ENCODE assay signal across 18 cellular contexts in genomic region chr20:13213335-13213734, GRCh38. TPM values are rescaled to one million over a fixed set of nuclear protein-coding genes. Genes with fewer than 3 reads are reported as not detected.
DNase-seq lines count a peak whose midpoint lies in the region; ATAC-seq, FAIRE-seq and TF ChIP-seq lines count a peak whose summit lies in the region.
"Had no signal": no experiment of that assay in that cellular context is flagged by ENCODE, and none has a peak within 500 bp of the region (broad histone marks: within the 10 kb centered on the region; RNA-seq: fewer than 3 reads in every experiment).

No MANE protein-coding gene starts in this region.

- TF ChIP-seq CTCF in GM12878 (IDR thresholded peaks at IDR 0.05 in 2 of 3, conservative IDR thresholded peaks at IDR 0.05 in 1 of 3; ENCODE audit: control insufficient read depth in 2 of 3, extremely low read depth in 1 of 3, insufficient read depth in 1 of 3, low read depth in 3 of 3, low read length in 3 of 3): no peak
- TF ChIP-seq CTCF in vagina (IDR thresholded peaks at IDR 0.05): no peak

- CTCF ChIA-PET in GM12878 (lab: Yijun Ruan, JAX): interaction anchor here (0.6 to 1.2 kb wide), 4 partner anchors 9 to 219 kb away, joined by 3 to 5 read pairs (median 3); no protein-coding TSS in a partner anchor

- TF ChIP-seq POLR2A in GM12878 (IDR thresholded peaks at IDR 0.05; ENCODE audit: low read depth, low read length) (no peak), vagina (IDR thresholded peaks at IDR 0.05) (no peak)

- H4K91ac ChIP-seq in mesenchymal stem cell (ENCODE audit: low read length): no peak overlapping the region

- H3K18ac ChIP-seq in mesenchymal stem cell (ENCODE audit: low read depth in 1 of 2, low read length in 2 of 2): no peak overlapping the region

- H4K20me1 ChIP-seq in GM23248 (ENCODE audit: insufficient read depth): no peaks in the 10 kb centered on the region
- H4K20me1 ChIP-seq in GM12878 (ENCODE audit: control insufficient read depth, insufficient read depth): no peaks in the 10 kb centered on the region

- intact Hi-C loops in GM12878 (cut with micrococcal nuclease; ENCODE audit: unreplicated experiment) (no loop called here), vagina (cut with DNase I) (no loop called here)

- H2BK12ac ChIP-seq in mesenchymal stem cell (ENCODE audit: low read length in 2 of 2): no peak overlapping the region

- H2BK15ac ChIP-seq in mesenchymal stem cell (ENCODE audit: low read depth, poor library complexity, severe bottlenecking): no peak overlapping the region

- in situ Hi-C loops in GM23248 (cut with MboI) (no loop called here), GM12878 (cut with MboI) (no loop called here)

- H3K4me1 ChIP-seq in GM23248 (ENCODE audit: insufficient read depth): peaks cover 11% of the 10 kb centered on the region
- H3K4me1 ChIP-seq in GM12878 (ENCODE audit: control insufficient read depth, insufficient read depth, low read length): no peaks in the 10 kb centered on the region
- H3K4me1 ChIP-seq in mesenchymal stem cell (ENCODE audit: control insufficient read depth, insufficient read depth, low read depth, low read length): no peaks in the 10 kb centered on the region
- H3K4me1 ChIP-seq in vagina: no peaks in the 10 kb centered on the region
- H3K4me1 ChIP-seq: BLaER1 had no signal

- SMC1A ChIA-PET in GM12878 (lab: Charles Lee; ENCODE audit: uncharacterized antibody, unreplicated experiment): interaction anchor here (1.4 kb wide), 1 partner anchor 45 kb away, joined by 3 read pairs; no protein-coding TSS in a partner anchor

- RAD21 ChIA-PET in GM12878 (lab: Charles Lee; ENCODE audit: unreplicated experiment): interaction anchor here (1.1 kb wide), 1 partner anchor 11 kb away, joined by 3 read pairs; no protein-coding TSS in a partner anchor

- H3K79me1 ChIP-seq in mesenchymal stem cell (replicated peaks; ENCODE audit: low read length, poor library complexity, severe bottlenecking): no peaks in the 10 kb centered on the region

- H3K36me3 ChIP-seq in GM23248 (ENCODE audit: low read depth) (no peaks in the 10 kb centered on the region), GM12878 (ENCODE audit: control insufficient read depth in 2 of 2, insufficient read depth in 2 of 2, low read length in 1 of 2) (no peaks in the 10 kb centered on the region), mesenchymal stem cell (ENCODE audit: control insufficient read depth in 1 of 2, insufficient read depth in 2 of 2, low read depth in 1 of 2, low read length in 2 of 2) (no peaks in the 10 kb centered on the region), vagina (no peaks in the 10 kb centered on the region)
- H3K36me3 ChIP-seq: BLaER1 had no signal

- H3K9me2 ChIP-seq in GM23248 (ENCODE audit: insufficient read depth): no peaks in the 10 kb centered on the region

- H2BK120ac ChIP-seq in mesenchymal stem cell (ENCODE audit: low read depth, low read length): no peak overlapping the region

- H3K79me2 ChIP-seq in GM23248 (ENCODE audit: insufficient read depth) (no peaks in the 10 kb centered on the region), GM12878 (ENCODE audit: control insufficient read depth, insufficient read depth, low read length) (no peaks in the 10 kb centered on the region)

- DNase-seq in GM23248 (peak; percentile 22), GM12878 (ENCODE audit: low read depth, low spot score) (no peak), mesenchymal stem cell (no peak), vagina (ENCODE audit: extremely low spot score in 2 of 2) (no peak), DMS53 treated with DMSO at 0.1 percent for 48 hours (lab: John Stamatoyannopoulos, UW; ENCODE audit: unreplicated experiment) (no peak), NCI-H1436 treated with DMSO at 0.1 percent for 48 hours (lab: John Stamatoyannopoulos, UW) (no peak), SK-N-DZ (ENCODE audit: low spot score) (no peak)
- DNase-seq: 8988T; CD4-positive, alpha-beta memory T cell; H9 had no signal

- H2AFZ ChIP-seq in GM23248: no peak overlapping the region
- H2AFZ ChIP-seq in GM12878 (ENCODE audit: control insufficient read depth, low read depth, low read length): no peak overlapping the region
- H2AFZ ChIP-seq in mesenchymal stem cell (ENCODE audit: low read depth, low read length): no peak overlapping the region

- POLR2A ChIA-PET in GM12878 (lab: Charles Lee): no interaction called here

- H3K4me2 ChIP-seq in GM23248 (ENCODE audit: unreplicated experiment) (peak overlapping the region; percentile 30), GM12878 (ENCODE audit: control insufficient read depth, insufficient read depth) (no peak overlapping the region), mesenchymal stem cell (ENCODE audit: low read length, poor library complexity, severe bottlenecking) (no peak overlapping the region)
- H3K4me2 ChIP-seq: BLaER1 had no signal

- no peak overlapping the region for H2AK5ac ChIP-seq in mesenchymal stem cell (ENCODE audit: low read length, severe bottlenecking)

- no peak for TF ChIP-seq EP300 in GM12878 (IDR thresholded peaks at IDR 0.05; ENCODE audit: borderline replicate concordance in 1 of 2, control insufficient read depth in 1 of 2, low read depth in 2 of 2, low read length in 2 of 2)

- H3K9ac ChIP-seq in GM23248: no peak overlapping the region
- H3K9ac ChIP-seq in GM12878 (ENCODE audit: control insufficient read depth, insufficient read depth, low read length): no peak overlapping the region
- peak overlapping the region; percentile 68 for H3K9ac ChIP-seq in mesenchymal stem cell (ENCODE audit: low read length)
- H3K9ac ChIP-seq: BLaER1 had no signal

- H4K8ac ChIP-seq in mesenchymal stem cell (ENCODE audit: low read length): no peak overlapping the region

- peak; percentile 47 for FAIRE-seq in GM12878 (lab: Jason Lieb, UNC)
- FAIRE-seq: G401.6, GM12892, GM18507, H1 had no signal

- H3K27me3 ChIP-seq in GM23248 (replicated peaks; ENCODE audit: insufficient read depth) (peaks cover 42% of the 10 kb centered on the region), GM12878 (replicated peaks in 1 of 2; ENCODE audit: control insufficient read depth in 2 of 2, insufficient read depth in 2 of 2, low read length in 1 of 2) (peaks cover 0 to 4% of the 10 kb centered on the region in 2 experiments; a peak in 1 of 4 replicates), mesenchymal stem cell (ENCODE audit: control insufficient read depth in 1 of 2, insufficient read depth in 1 of 2, low read length in 2 of 2) (peaks cover 12 to 28% of the 10 kb centered on the region in 2 experiments), vagina (no peaks in the 10 kb centered on the region)

- no peak overlapping the region for H3K4ac ChIP-seq in mesenchymal stem cell (ENCODE audit: low read depth in 1 of 2, low read length in 2 of 2)

- TF ChIP-seq RAD21 in GM12878 (IDR thresholded peaks at IDR 0.05; ENCODE audit: insufficient read depth, low read depth, low read length): no peak

- H3K4me3 ChIP-seq in GM23248 (no peak overlapping the region), GM12878 (no peak overlapping the region), mesenchymal stem cell (ENCODE audit: insufficient read depth in 1 of 2, low read depth in 1 of 2, low read length in 2 of 2) (no peak overlapping the region), vagina (no peak overlapping the region)
- H3K4me3 ChIP-seq: BLaER1 had no signal

- WGBS in GM23248 (ENCODE audit: low coverage in 1 of 2, low lambda C conversion rate in 2 of 2, missing lambda C conversion rate in 2 of 2), 2 experiments: 77 to 88% methylated on average over 1 of the region's 1 CpG
- WGBS in GM12878 (ENCODE audit: insufficient coverage, insufficient replicate concordance, low lambda C conversion rate, missing lambda C conversion rate): 9% methylated on average over 1 of the region's 1 CpG
- 92% methylated on average over 1 of the region's 1 CpG for WGBS in mesenchymal stem cell

- no peak overlapping the region for H3K14ac ChIP-seq in mesenchymal stem cell (ENCODE audit: low read length in 2 of 2)

- no peak overlapping the region for H2BK5ac ChIP-seq in mesenchymal stem cell (ENCODE audit: low read depth, low read length, poor library complexity, severe bottlenecking)

- no peak overlapping the region for H3K23ac ChIP-seq in mesenchymal stem cell (ENCODE audit: low read length in 2 of 2)

- H3F3A ChIP-seq in GM23248 (ENCODE audit: insufficient read depth): no peaks in the 10 kb centered on the region

- H3K27ac ChIP-seq in GM23248: no peak overlapping the region; the same call in 1 of the 2 replicates
- H3K27ac ChIP-seq in GM12878 (ENCODE audit: control insufficient read depth, insufficient read depth): no peak overlapping the region
- no peak overlapping the region for H3K27ac ChIP-seq in mesenchymal stem cell (ENCODE audit: low read length, poor library complexity, severe bottlenecking)
- H3K27ac ChIP-seq in vagina: peak overlapping the region; percentile 18
- H3K27ac ChIP-seq: BLaER1 had no signal

- BruUV-seq in GM12878 (replicated peaks; lab: Mats Ljungman, UMichigan): no TSS peak

- no peak for ATAC-seq in GM12878

- no peaks in the 10 kb centered on the region for H3K9me3 ChIP-seq in GM23248 (ENCODE audit: low read depth)
- H3K9me3 ChIP-seq in GM12878 (replicated peaks; ENCODE audit: control insufficient read depth, insufficient read depth, low read length): no peaks in the 10 kb centered on the region
- no peaks in the 10 kb centered on the region for H3K9me3 ChIP-seq in mesenchymal stem cell (ENCODE audit: control insufficient read depth, low read length)
- H3K9me3 ChIP-seq in vagina: no peaks in the 10 kb centered on the region
- H3K9me3 ChIP-seq: BLaER1 had no signal

RNA-seq across cellular contexts. Expression of gene ISM1, which starts 7.7 kb away (rescaled TPM):
- not detected in 2 replicates for total RNA-seq in GM23248 (2014; rRNA removed; shearing (Covaris generic))
- polyA plus RNA-seq in GM23248 (2016; fragmentation: Nextera tagmentation; extraction: Ambion mirVana) (0.06 TPM in 1 of 2 replicates, not detected in the other), GM12878 (2011; rRNA removed) (0.03 TPM in 1 of 2 replicates, not detected in the other), GM12878 (2014; fragmentation: Illumina TruSeq; extraction: Trizol) (0.01 TPM in 1 of 2 replicates, not detected in the other), GM12878 (2014; fragmentation: Nextera tagmentation; extraction: Ambion mirVana) (not detected), GM12878 (2014; rRNA removed) (not detected in 2 replicates), GM12878 (2016; fragmentation: Nextera tagmentation; extraction: Ambion mirVana) (not detected)
- not detected in 2 replicates for total RNA-seq in GM12878 (2013; cell fraction: nucleolus; rRNA removed)
- total RNA-seq in GM12878 (2014; rRNA removed) (not detected in 2 replicates), GM12878 (2014; rRNA removed; fragmentation: Illumina TruSeq; extraction: Trizol) (not detected in 2 replicates), GM12878 (2021) (not detected in 2 replicates), vagina (14.5 TPM)
- not detected for polyA plus RNA-seq in GM12878 (2011; ENCODE audit: low read depth)
- polyA plus RNA-seq in GM12878 (2011; cell fraction: cytosol; rRNA removed): 0.05 and 0.06 TPM in 2 replicates
- polyA plus RNA-seq in GM12878 (2011; cell fraction: nucleus; rRNA removed): 0.04 TPM in 1 of 2 replicates, not detected in the other
- not detected in 2 replicates for polyA plus RNA-seq in GM12878 (2012)
- polyA minus RNA-seq in GM12878 (2011; rRNA and poly(A)+ RNA removed): not detected in 2 replicates
- not detected in 2 replicates for polyA minus RNA-seq in GM12878 (2011; cell fraction: cytosol; rRNA and poly(A)+ RNA removed)
- polyA minus RNA-seq in GM12878 (2011; cell fraction: nucleus; rRNA and poly(A)+ RNA removed): 0.19 TPM in 1 of 2 replicates, not detected in the other
- not detected for polyA plus RNA-seq in mesenchymal stem cell (2013, experiment 1 of 2)
- polyA plus RNA-seq in mesenchymal stem cell (2013, experiment 2 of 2): 0.03 TPM
- 0.14 TPM in 1 of 2 replicates, not detected in the other for polyA plus RNA-seq in SK-N-DZ (2014; cell fraction: cytosol; rRNA removed)
- polyA plus RNA-seq in SK-N-DZ (2014; cell fraction: nucleus; rRNA removed): not detected in 2 replicates
- total RNA-seq: HT-29 had no signal
- polyA plus RNA-seq: AG04450, CD14-positive monocyte had no signal

Comparison
In these comparisons a context has a peak if more than half of its experiments do, and no peak if none do; other contexts are left out.
1. RNA of gene ISM1, which starts 7.7 kb away (total RNA-seq): 14.5 TPM in vagina (single experiment); not detected in GM23248 and not detected in GM12878; every median in the first group is over 10 times any median in the second.